Comparison of ENCODE assay signal across 1 cellular context in genomic region chr2:135174049-135174801, GRCh38.
TF ChIP-seq lines count a peak whose summit lies in the region.

No MANE protein-coding gene starts in this region.

TF ChIP-seq in H1, 55 proteins besides CTCF, POLR2A, EP300 and RAD21 (continued from another document):
- TF ChIP-seq, protein P1, sequence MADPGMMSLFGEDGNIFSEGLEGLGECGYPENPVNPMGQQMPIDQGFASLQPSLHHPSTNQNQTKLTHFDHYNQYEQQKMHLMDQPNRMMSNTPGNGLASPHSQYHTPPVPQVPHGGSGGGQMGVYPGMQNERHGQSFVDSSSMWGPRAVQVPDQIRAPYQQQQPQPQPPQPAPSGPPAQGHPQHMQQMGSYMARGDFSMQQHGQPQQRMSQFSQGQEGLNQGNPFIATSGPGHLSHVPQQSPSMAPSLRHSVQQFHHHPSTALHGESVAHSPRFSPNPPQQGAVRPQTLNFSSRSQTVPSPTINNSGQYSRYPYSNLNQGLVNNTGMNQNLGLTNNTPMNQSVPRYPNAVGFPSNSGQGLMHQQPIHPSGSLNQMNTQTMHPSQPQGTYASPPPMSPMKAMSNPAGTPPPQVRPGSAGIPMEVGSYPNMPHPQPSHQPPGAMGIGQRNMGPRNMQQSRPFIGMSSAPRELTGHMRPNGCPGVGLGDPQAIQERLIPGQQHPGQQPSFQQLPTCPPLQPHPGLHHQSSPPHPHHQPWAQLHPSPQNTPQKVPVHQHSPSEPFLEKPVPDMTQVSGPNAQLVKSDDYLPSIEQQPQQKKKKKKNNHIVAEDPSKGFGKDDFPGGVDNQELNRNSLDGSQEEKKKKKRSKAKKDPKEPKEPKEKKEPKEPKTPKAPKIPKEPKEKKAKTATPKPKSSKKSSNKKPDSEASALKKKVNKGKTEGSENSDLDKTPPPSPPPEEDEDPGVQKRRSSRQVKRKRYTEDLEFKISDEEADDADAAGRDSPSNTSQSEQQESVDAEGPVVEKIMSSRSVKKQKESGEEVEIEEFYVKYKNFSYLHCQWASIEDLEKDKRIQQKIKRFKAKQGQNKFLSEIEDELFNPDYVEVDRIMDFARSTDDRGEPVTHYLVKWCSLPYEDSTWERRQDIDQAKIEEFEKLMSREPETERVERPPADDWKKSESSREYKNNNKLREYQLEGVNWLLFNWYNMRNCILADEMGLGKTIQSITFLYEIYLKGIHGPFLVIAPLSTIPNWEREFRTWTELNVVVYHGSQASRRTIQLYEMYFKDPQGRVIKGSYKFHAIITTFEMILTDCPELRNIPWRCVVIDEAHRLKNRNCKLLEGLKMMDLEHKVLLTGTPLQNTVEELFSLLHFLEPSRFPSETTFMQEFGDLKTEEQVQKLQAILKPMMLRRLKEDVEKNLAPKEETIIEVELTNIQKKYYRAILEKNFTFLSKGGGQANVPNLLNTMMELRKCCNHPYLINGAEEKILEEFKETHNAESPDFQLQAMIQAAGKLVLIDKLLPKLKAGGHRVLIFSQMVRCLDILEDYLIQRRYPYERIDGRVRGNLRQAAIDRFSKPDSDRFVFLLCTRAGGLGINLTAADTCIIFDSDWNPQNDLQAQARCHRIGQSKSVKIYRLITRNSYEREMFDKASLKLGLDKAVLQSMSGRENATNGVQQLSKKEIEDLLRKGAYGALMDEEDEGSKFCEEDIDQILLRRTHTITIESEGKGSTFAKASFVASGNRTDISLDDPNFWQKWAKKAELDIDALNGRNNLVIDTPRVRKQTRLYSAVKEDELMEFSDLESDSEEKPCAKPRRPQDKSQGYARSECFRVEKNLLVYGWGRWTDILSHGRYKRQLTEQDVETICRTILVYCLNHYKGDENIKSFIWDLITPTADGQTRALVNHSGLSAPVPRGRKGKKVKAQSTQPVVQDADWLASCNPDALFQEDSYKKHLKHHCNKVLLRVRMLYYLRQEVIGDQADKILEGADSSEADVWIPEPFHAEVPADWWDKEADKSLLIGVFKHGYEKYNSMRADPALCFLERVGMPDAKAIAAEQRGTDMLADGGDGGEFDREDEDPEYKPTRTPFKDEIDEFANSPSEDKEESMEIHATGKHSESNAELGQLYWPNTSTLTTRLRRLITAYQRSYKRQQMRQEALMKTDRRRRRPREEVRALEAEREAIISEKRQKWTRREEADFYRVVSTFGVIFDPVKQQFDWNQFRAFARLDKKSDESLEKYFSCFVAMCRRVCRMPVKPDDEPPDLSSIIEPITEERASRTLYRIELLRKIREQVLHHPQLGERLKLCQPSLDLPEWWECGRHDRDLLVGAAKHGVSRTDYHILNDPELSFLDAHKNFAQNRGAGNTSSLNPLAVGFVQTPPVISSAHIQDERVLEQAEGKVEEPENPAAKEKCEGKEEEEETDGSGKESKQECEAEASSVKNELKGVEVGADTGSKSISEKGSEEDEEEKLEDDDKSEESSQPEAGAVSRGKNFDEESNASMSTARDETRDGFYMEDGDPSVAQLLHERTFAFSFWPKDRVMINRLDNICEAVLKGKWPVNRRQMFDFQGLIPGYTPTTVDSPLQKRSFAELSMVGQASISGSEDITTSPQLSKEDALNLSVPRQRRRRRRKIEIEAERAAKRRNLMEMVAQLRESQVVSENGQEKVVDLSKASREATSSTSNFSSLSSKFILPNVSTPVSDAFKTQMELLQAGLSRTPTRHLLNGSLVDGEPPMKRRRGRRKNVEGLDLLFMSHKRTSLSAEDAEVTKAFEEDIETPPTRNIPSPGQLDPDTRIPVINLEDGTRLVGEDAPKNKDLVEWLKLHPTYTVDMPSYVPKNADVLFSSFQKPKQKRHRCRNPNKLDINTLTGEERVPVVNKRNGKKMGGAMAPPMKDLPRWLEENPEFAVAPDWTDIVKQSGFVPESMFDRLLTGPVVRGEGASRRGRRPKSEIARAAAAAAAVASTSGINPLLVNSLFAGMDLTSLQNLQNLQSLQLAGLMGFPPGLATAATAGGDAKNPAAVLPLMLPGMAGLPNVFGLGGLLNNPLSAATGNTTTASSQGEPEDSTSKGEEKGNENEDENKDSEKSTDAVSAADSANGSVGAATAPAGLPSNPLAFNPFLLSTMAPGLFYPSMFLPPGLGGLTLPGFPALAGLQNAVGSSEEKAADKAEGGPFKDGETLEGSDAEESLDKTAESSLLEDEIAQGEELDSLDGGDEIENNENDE (IDR thresholded peaks at IDR 0.05; ENCODE audit: insufficient replicate concordance, low read length) = no peak
- TF ChIP-seq SP1 (IDR thresholded peaks at IDR 0.05; ENCODE audit: low read depth, low read length) (no peak), TAF1 (IDR thresholded peaks at IDR 0.05; ENCODE audit: low read depth, low read length) (no peak)
